In genomic region chr2:189772212-189772611, GRCh38 we compare ENCODE assay signal across 23 cellular contexts. TPM values are rescaled to one million over a fixed set of nuclear protein-coding genes. Genes with fewer than 3 reads are reported as not detected.
DNase-seq lines count a peak whose midpoint lies in the region; ATAC-seq, FAIRE-seq and TF ChIP-seq lines count a peak whose summit lies in the region.
"Had no signal": no experiment of that assay in that cellular context is flagged by ENCODE, and none has a peak within 500 bp of the region (broad histone marks: within the 10 kb centered on the region; RNA-seq: fewer than 3 reads in every experiment).

No MANE protein-coding gene starts in this region.

- POLR2A ChIA-PET in CD4-positive, alpha-beta T cell (lab: Charles Lee) = interaction anchor here (5.1 kb wide), 1 partner anchor 9 kb away, joined by 23 read pairs; the partner anchor contains the start of gene OSGEPL1

- H3K36me3 ChIP-seq in neutrophil (peaks cover 49% of the 10 kb centered on the region), kidney (ENCODE audit: control insufficient read depth in 1 of 2, insufficient read depth in 2 of 2, low read length in 2 of 2) (peaks cover 22 to 32% of the 10 kb centered on the region in 2 donors), right lobe of liver (peaks cover 0 to 55% (median 21%) of the 10 kb centered on the region in 4 donors)

- H3K4me3 ChIP-seq in neutrophil (ENCODE audit: low read depth in 1 of 2, low read length in 1 of 2) (no peak overlapping the region), kidney (ENCODE audit: low read length in 2 of 2) (no peak overlapping the region), right lobe of liver (no peak overlapping the region)

- no peak overlapping the region for H3K9ac ChIP-seq in kidney (ENCODE audit: low read length in 2 of 2)

- H3K4me1 ChIP-seq in neutrophil (ENCODE audit: control insufficient read depth in 1 of 2, insufficient read depth in 1 of 2, low read depth in 1 of 2, low read length in 1 of 2) = peaks cover 9 to 13% of the 10 kb centered on the region in 2 experiments
- H3K4me1 ChIP-seq in kidney (ENCODE audit: control insufficient read depth in 1 of 2, insufficient read depth in 1 of 2, low read depth in 1 of 2, low read length in 2 of 2) = no peaks in the 10 kb centered on the region
- no peaks in the 10 kb centered on the region for H3K4me1 ChIP-seq in right lobe of liver

- no peak for ATAC-seq in CD4-positive, alpha-beta T cell (ENCODE audit: poor library complexity)
- no peak for ATAC-seq in right lobe of liver
- ATAC-seq: Panc1 had no signal

- CTCF ChIA-PET in CD4-positive, alpha-beta T cell (lab: Charles Lee) = interaction anchor here (1.3 to 2.0 kb wide), 3 partner anchors 10 to 110 kb away, joined by 3 to 11 read pairs (median 4); partner anchors contain the start of gene OSGEPL1

- no peak for TF ChIP-seq CTCF in CD4-positive, alpha-beta T cell (IDR thresholded peaks at IDR 0.05)
- no peak for TF ChIP-seq CTCF in neutrophil (IDR thresholded peaks at IDR 0.05)
- TF ChIP-seq CTCF in kidney (IDR thresholded peaks at IDR 0.05; ENCODE audit: borderline replicate concordance, extremely low read depth, insufficient read depth) = no peak
- no peak for TF ChIP-seq CTCF in right lobe of liver (IDR thresholded peaks at IDR 0.05)

- H3K27me3 ChIP-seq in CD4-positive, alpha-beta T cell (ENCODE audit: control insufficient read depth, insufficient read depth, low read length) = no peaks in the 10 kb centered on the region
- H3K27me3 ChIP-seq in neutrophil = no peaks in the 10 kb centered on the region
- H3K27me3 ChIP-seq in right lobe of liver = no peaks in the 10 kb centered on the region

- WGBS in right lobe of liver (ENCODE audit: insufficient coverage, low coverage, low lambda C conversion rate, missing lambda C conversion rate) = 100% methylated on average over 1 of the region's 1 CpG

- no peak overlapping the region for H3K4me3 Mint-ChIP-seq in activated T-cell treated with anti-CD3 and anti-CD28 coated beads, Interleukin-2, amount 50 U/mL, for 24 hours
- no peak overlapping the region for H3K4me3 Mint-ChIP-seq in CD4-positive, alpha-beta T cell

- intact Hi-C loops in CD4-positive, alpha-beta T cell (cut with DNase I, micrococcal nuclease) = loop anchor here in 1 of 2 experiments (10.0 kb wide), 1 partner anchor 633 kb away; the partner anchor contains the start of gene MFSD6
- intact Hi-C loops in kidney (cut with DNase I) = no loop called here
- intact Hi-C loops in right lobe of liver (cut with DNase I) = no loop called here

- DNase-seq in activated T-cell treated with anti-CD3 and anti-CD28 coated beads, Interleukin-2, amount 50 U/mL, for 24 hours = no peak
- no peak for DNase-seq in activated T-cell treated with anti-CD3 and anti-CD28 coated beads, Interleukin-2, amount 50 U/mL, for 48 hours
- no peak for DNase-seq in CD4-positive, alpha-beta T cell
- peak; percentile 86 to 91 for DNase-seq in NCI-H526 (lab: John Stamatoyannopoulos, UW)
- DNase-seq in HuH-7.5 (ENCODE audit: low spot score) = no peak
- no peak for DNase-seq in kidney
- no peak for DNase-seq in right lobe of liver
- DNase-seq: 8988T, ACHN, DMS153, H7, KBM-7, MM.1S, NCI-H1694, NCI-H2029 treated with DMSO at 0.1 percent for 48 hours, NCI-H446 treated with DMSO at 0.1 percent for 48 hours, NCI-H69, SHP77 had no signal

- peaks cover 93% of the 10 kb centered on the region for H3K36me3 Mint-ChIP-seq in activated T-cell treated with anti-CD3 and anti-CD28 coated beads, Interleukin-2, amount 50 U/mL, for 24 hours (ENCODE audit: low read depth)
- H3K36me3 Mint-ChIP-seq in CD4-positive, alpha-beta T cell (ENCODE audit: low read depth) = peaks cover 89% of the 10 kb centered on the region

- H3K27ac Mint-ChIP-seq in activated T-cell treated with anti-CD3 and anti-CD28 coated beads, Interleukin-2, amount 50 U/mL, for 24 hours = peak overlapping the region; percentile 66
- H3K27ac Mint-ChIP-seq in CD4-positive, alpha-beta T cell = peak overlapping the region; percentile 39

- H3K27ac ChIP-seq in CD4-positive, alpha-beta T cell (ENCODE audit: low read depth, low read length) = no peak overlapping the region
- H3K27ac ChIP-seq in neutrophil (peak overlapping the region; percentile 53), kidney (ENCODE audit: low read depth in 2 of 2, low read length in 2 of 2) (no peak overlapping the region), right lobe of liver (no peak overlapping the region)
- H3K27ac ChIP-seq: RWPE1 had no signal

- no peak for TF ChIP-seq POLR2A in right lobe of liver (IDR thresholded peaks at IDR 0.05)

- H3K9me3 ChIP-seq in CD4-positive, alpha-beta T cell (ENCODE audit: control insufficient read depth, low read length) = no peaks in the 10 kb centered on the region
- H3K9me3 ChIP-seq in neutrophil = no peaks in the 10 kb centered on the region
- H3K9me3 ChIP-seq in kidney (ENCODE audit: control insufficient read depth in 1 of 2, low read length in 2 of 2) = no peaks in the 10 kb centered on the region
- no peaks in the 10 kb centered on the region for H3K9me3 ChIP-seq in right lobe of liver

- H3K9me3 Mint-ChIP-seq in activated T-cell treated with anti-CD3 and anti-CD28 coated beads, Interleukin-2, amount 50 U/mL, for 24 hours = no peaks in the 10 kb centered on the region
- no peaks in the 10 kb centered on the region for H3K9me3 Mint-ChIP-seq in CD4-positive, alpha-beta T cell

- H3K27me3 Mint-ChIP-seq in activated T-cell treated with anti-CD3 and anti-CD28 coated beads, Interleukin-2, amount 50 U/mL, for 24 hours = no peaks in the 10 kb centered on the region
- H3K27me3 Mint-ChIP-seq in CD4-positive, alpha-beta T cell = no peaks in the 10 kb centered on the region

- H3K4me1 Mint-ChIP-seq in activated T-cell treated with anti-CD3 and anti-CD28 coated beads, Interleukin-2, amount 50 U/mL, for 24 hours (ENCODE audit: low read depth) = peaks cover 8% of the 10 kb centered on the region
- H3K4me1 Mint-ChIP-seq in CD4-positive, alpha-beta T cell (ENCODE audit: low read depth) = peaks cover 12% of the 10 kb centered on the region

- FAIRE-seq in kidney (lab: Jason Lieb, UNC) = no peak
- FAIRE-seq: GM18507, HTR-8/SVneo had no signal

RNA-seq across cellular contexts. Expression of gene OSGEPL1, which starts 9.6 kb away (rescaled TPM):
- total RNA-seq in CD4-positive, alpha-beta T cell = 1 to 10 TPM; 3.3 to 3.7 TPM
- total RNA-seq in kidney (6.7 TPM), right lobe of liver (1 to 10 TPM; 2.6 to 6.1 (median 4.3) TPM)
- polyA plus RNA-seq in kidney (ENCODE audit: insufficient read depth, low read depth, low replicate concordance) = 8.0 TPM

RNA-seq across cellular contexts. Expression of gene ORMDL1, which starts 11.9 kb away (rescaled TPM):
- total RNA-seq in CD4-positive, alpha-beta T cell = 100 to 1,000 TPM; 104 to 106 TPM
- total RNA-seq in kidney (53.2 TPM), right lobe of liver (10 to 100 TPM; 19.1 to 46.1 (median 28.7) TPM)
- polyA plus RNA-seq in kidney (ENCODE audit: insufficient read depth, low read depth, low replicate concordance) = 61.2 TPM

RNA-seq across cellular contexts. Expression of gene PMS1, which starts 12.0 kb away (rescaled TPM):
- total RNA-seq in CD4-positive, alpha-beta T cell = 1 to 10 TPM; 9.6 to 9.8 TPM
- total RNA-seq in kidney (23.5 TPM), right lobe of liver (1 to 10 TPM; 8.1 to 9.5 (median 8.4) TPM)
- 6.9 TPM for polyA plus RNA-seq in kidney (ENCODE audit: insufficient read depth, low read depth, low replicate concordance)

Comparison
In these comparisons a context has a peak if more than half of its experiments do, and no peak if none do; other contexts are left out.
1. DNase-seq: peak in NCI-H526 (2 of 2); none in activated T-cell treated with anti-CD3 and anti-CD28 coated beads, Interleukin-2, amount 50 U/mL, for 24 hours (single experiment), activated T-cell treated with anti-CD3 and anti-CD28 coated beads, Interleukin-2, amount 50 U/mL, for 48 hours (0 of 2), CD4-positive, alpha-beta T cell (0 of 10), HuH-7.5 (single experiment), kidney (single experiment) and right lobe of liver (0 of 3).